Comparison of ENCODE assay signal across 8 cellular contexts in the genomic region with DNA sequence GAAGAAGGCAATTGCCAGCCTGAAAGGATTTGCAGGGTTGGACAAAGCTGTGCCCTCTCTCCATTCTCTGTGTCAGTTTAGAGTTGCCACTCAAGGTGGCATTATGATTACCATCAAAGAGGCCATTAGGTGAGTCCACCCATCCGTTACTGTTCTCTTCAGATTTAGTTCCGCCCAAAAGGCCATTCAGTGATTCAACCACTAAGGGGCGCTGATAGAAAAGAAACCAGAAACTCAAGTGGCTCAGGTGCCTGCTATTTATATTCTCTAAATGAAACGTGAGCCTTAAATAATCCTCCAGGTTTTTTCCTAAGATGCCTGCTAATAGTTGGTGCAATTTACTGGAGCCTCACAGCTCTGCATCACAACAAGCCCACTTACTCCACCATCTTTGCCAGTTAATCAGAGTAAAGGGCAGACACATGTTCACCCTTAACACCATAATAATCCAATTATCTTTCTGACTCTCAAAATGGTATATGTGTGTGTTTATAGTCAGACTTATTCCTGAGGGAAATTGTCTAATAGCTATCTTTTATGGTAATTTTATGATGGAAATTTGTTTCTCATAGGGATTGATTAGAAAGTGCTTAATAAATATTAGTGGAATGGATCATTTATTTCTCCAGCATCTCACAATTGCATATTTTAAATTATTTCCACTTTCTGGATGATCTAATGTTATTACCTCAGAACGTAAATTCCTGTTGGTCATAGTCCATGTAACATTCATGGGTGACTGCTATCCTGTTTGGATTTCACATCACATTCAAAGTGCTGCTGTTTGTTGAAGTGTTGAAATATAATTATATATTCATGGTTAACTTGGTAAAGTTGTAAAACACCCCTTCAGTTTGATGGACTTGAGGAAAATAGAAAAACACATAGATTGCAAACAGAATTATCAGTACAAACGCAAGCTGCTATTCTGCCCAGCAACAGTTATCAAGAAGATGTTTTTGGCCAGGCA. TPM values are rescaled to one million over a fixed set of nuclear protein-coding genes. Genes with fewer than 3 reads are reported as not detected.
DNase-seq lines count a peak whose midpoint lies in the region; ATAC-seq, FAIRE-seq and TF ChIP-seq lines count a peak whose summit lies in the region.

No MANE protein-coding gene starts in this region.

- H3K36me3 ChIP-seq in PC-9 (ENCODE audit: low read depth) (no peaks in the 10 kb centered on the region), endothelial cell of umbilical vein (ENCODE audit: control insufficient read depth in 2 of 2, extremely low read depth in 1 of 2, insufficient read depth in 2 of 2, low read length in 2 of 2) (no peaks in the 10 kb centered on the region), mucosa of descending colon (ENCODE audit: low read depth) (no peaks in the 10 kb centered on the region)

- BruUV-seq in PC-9 (replicated peaks; lab: Mats Ljungman, UMichigan) (no TSS peak), endothelial cell of umbilical vein (replicated peaks; lab: Mats Ljungman, UMichigan) (no TSS peak)

- DNase-seq in G401 (ENCODE audit: low spot score): peak; percentile 79
- peak; percentile 71 for DNase-seq in M059J (ENCODE audit: low read depth)
- DNase-seq in PC-9: peak; percentile 60 to 67
- peak; percentile 77 for DNase-seq in endothelial cell of umbilical vein (ENCODE audit: low read depth, low spot score)
- peak in 1 of 3 donors; percentile 79 for DNase-seq in mucosa of descending colon
- no peak for DNase-seq in natural killer cell treated with Interleukin-12 subunit alpha and Interleukin-12 subunit beta and Interleukin-15 and Interleukin-18, amount 100 ng/mL, for 72 hours (ENCODE audit: low spot score)

- H3K9ac ChIP-seq in endothelial cell of umbilical vein (replicated peaks; ENCODE audit: extremely low read depth, insufficient read depth, low read length): no peak overlapping the region

- dilution Hi-C loops in endothelial cell of umbilical vein (cut with MboI; ENCODE audit: extremely low pct_ligation_motif_present, low sequenced_read_pairs): no loop called here

- H3K4me2 ChIP-seq in PC-9 (no peak overlapping the region), endothelial cell of umbilical vein (ENCODE audit: insufficient read depth, low read length) (no peak overlapping the region)

- in situ Hi-C loops in G401 (cut with HindIII; ENCODE audit: low sequenced_read_pairs): no loop called here

- peak; percentile 93 for TF ChIP-seq CTCF in PC-9 (conservative IDR thresholded peaks at IDR 0.05)
- TF ChIP-seq CTCF in endothelial cell of umbilical vein (IDR thresholded peaks at IDR 0.05; ENCODE audit: extremely low read depth in 1 of 2, insufficient read depth in 1 of 2, low read depth in 1 of 2, low read length in 2 of 2): peak; percentile 61 to 73
- peak; percentile 46 for TF ChIP-seq CTCF in mucosa of descending colon (IDR thresholded peaks at IDR 0.05)

- H3K4me3 ChIP-seq in PC-9: no peak overlapping the region
- H3K4me3 ChIP-seq in endothelial cell of umbilical vein (replicated peaks in 1 of 3; ENCODE audit: insufficient read depth in 1 of 3, low read depth in 1 of 3, low read length in 3 of 3): no peak overlapping the region
- H3K4me3 ChIP-seq in mucosa of descending colon: no peak overlapping the region

- H3K27me3 Mint-ChIP-seq in natural killer cell treated with Interleukin-12 subunit alpha and Interleukin-12 subunit beta and Interleukin-15 and Interleukin-18, amount 100 ng/mL, for 72 hours: no peaks in the 10 kb centered on the region

- no peaks in the 10 kb centered on the region for H3K27me3 ChIP-seq in PC-9 (ENCODE audit: insufficient read depth, low read depth)
- no peaks in the 10 kb centered on the region for H3K27me3 ChIP-seq in endothelial cell of umbilical vein (ENCODE audit: control insufficient read depth in 2 of 2, insufficient read depth in 2 of 2, low read length in 2 of 2)

- ATAC-seq in mucosa of descending colon (peak; percentile 90), GM21360 (IDR thresholded peaks at IDR 0.05; ENCODE audit: unreplicated experiment) (no peak), GM21529 (IDR thresholded peaks at IDR 0.05; ENCODE audit: unreplicated experiment) (no peak)
- no peak for ATAC-seq in natural killer cell treated with Interleukin-12 subunit alpha and Interleukin-12 subunit beta and Interleukin-15 and Interleukin-18, amount 100 ng/mL, for 72 hours

- H3K79me2 ChIP-seq in PC-9 (ENCODE audit: low read depth): no peaks in the 10 kb centered on the region
- H3K79me2 ChIP-seq in endothelial cell of umbilical vein (ENCODE audit: control insufficient read depth, insufficient read depth, low read length): no peaks in the 10 kb centered on the region

- H3F3A ChIP-seq in PC-9 (ENCODE audit: insufficient read depth, low read depth): peaks cover 10% of the 10 kb centered on the region; the same call in 1 of the 2 replicates

- no peaks in the 10 kb centered on the region for H3K9me1 ChIP-seq in endothelial cell of umbilical vein (replicated peaks; ENCODE audit: control insufficient read depth, extremely low read depth, insufficient read depth, low read length)

- no peaks in the 10 kb centered on the region for H3K4me1 Mint-ChIP-seq in natural killer cell treated with Interleukin-12 subunit alpha and Interleukin-12 subunit beta and Interleukin-15 and Interleukin-18, amount 100 ng/mL, for 72 hours (ENCODE audit: low read depth in 2 of 2)

- POLR2A ChIA-PET in PC-9 (lab: Charles Lee; ENCODE audit: unreplicated experiment): interaction anchor here (0.6 kb wide), 1 partner anchor 87 kb away, joined by 4 read pairs; no protein-coding TSS in a partner anchor
- POLR2A ChIA-PET in endothelial cell of umbilical vein (lab: Charles Lee): no interaction called here

- no peaks in the 10 kb centered on the region for H3K9me2 ChIP-seq in PC-9 (ENCODE audit: insufficient read depth)

- H3K9me3 ChIP-seq in PC-9 (ENCODE audit: insufficient read depth, low read depth) (no peaks in the 10 kb centered on the region), endothelial cell of umbilical vein (replicated peaks; ENCODE audit: control insufficient read depth, insufficient read depth, low read length) (no peaks in the 10 kb centered on the region), mucosa of descending colon (no peaks in the 10 kb centered on the region)

- intact Hi-C loops in PC-9 (cut with micrococcal nuclease; ENCODE audit: unreplicated experiment) (loop anchor here (1.0 to 5.0 kb wide), 4 partner anchors 203 to 374 kb away; partner anchors contain the start of gene HAS3), endothelial cell of umbilical vein (cut with micrococcal nuclease) (loop anchor here (1.0 kb wide), 6 partner anchors 55 to 374 kb away; partner anchors contain the start of gene HAS3), mucosa of descending colon (cut with DNase I, micrococcal nuclease) (loop anchor here in 1 of 2 donors (10.0 kb wide), 1 partner anchor 212 kb away; no protein-coding TSS in a partner anchor)

- H2AFZ ChIP-seq in PC-9 (no peak overlapping the region), endothelial cell of umbilical vein (ENCODE audit: low read depth, low read length) (no peak overlapping the region)

- no peak overlapping the region for H3K27ac Mint-ChIP-seq in natural killer cell treated with Interleukin-12 subunit alpha and Interleukin-12 subunit beta and Interleukin-15 and Interleukin-18, amount 100 ng/mL, for 72 hours

- no peaks in the 10 kb centered on the region for H3K36me3 Mint-ChIP-seq in natural killer cell treated with Interleukin-12 subunit alpha and Interleukin-12 subunit beta and Interleukin-15 and Interleukin-18, amount 100 ng/mL, for 72 hours

- no peak overlapping the region for H3K4me3 Mint-ChIP-seq in natural killer cell treated with Interleukin-12 subunit alpha and Interleukin-12 subunit beta and Interleukin-15 and Interleukin-18, amount 100 ng/mL, for 72 hours

- CTCF ChIA-PET in PC-9 (lab: Charles Lee) (interaction anchor here (0.6 to 1.5 kb wide), 5 partner anchors 146 to 312 kb away, joined by 3 to 7 read pairs (median 4); partner anchors contain the start of gene HAS3), endothelial cell of umbilical vein (lab: Charles Lee) (interaction anchor here (0.6 to 5.8 kb wide), 18 partner anchors 11 to 382 kb away, joined by 3 to 107 read pairs (median 5); partner anchors contain the start of gene HAS3)

- no peaks in the 10 kb centered on the region for H4K20me1 ChIP-seq in PC-9 (ENCODE audit: insufficient read depth)
- no peaks in the 10 kb centered on the region for H4K20me1 ChIP-seq in endothelial cell of umbilical vein (replicated peaks; ENCODE audit: control insufficient read depth, extremely low read depth, insufficient read depth, low read length)

- H3K27ac ChIP-seq in PC-9 (no peak overlapping the region), endothelial cell of umbilical vein (ENCODE audit: insufficient read depth, low read depth, low read length) (no peak overlapping the region)

- no peak for TF ChIP-seq POLR2A in endothelial cell of umbilical vein (IDR thresholded peaks at IDR 0.05; ENCODE audit: low read depth, low read length)

- H3K4me1 ChIP-seq in PC-9 (replicated peaks; ENCODE audit: insufficient read depth): peaks cover 11% of the 10 kb centered on the region; the same call in 1 of the 2 replicates
- H3K4me1 ChIP-seq in endothelial cell of umbilical vein (ENCODE audit: control insufficient read depth, extremely low read depth, insufficient read depth, low read length): no peaks in the 10 kb centered on the region
- H3K4me1 ChIP-seq in mucosa of descending colon (ENCODE audit: low read depth): peaks cover 4% of the 10 kb centered on the region

- no peaks in the 10 kb centered on the region for H3K9me3 Mint-ChIP-seq in natural killer cell treated with Interleukin-12 subunit alpha and Interleukin-12 subunit beta and Interleukin-15 and Interleukin-18, amount 100 ng/mL, for 72 hours

- FAIRE-seq in endothelial cell of umbilical vein (lab: Jason Lieb, UNC): peak; percentile 83

TF ChIP-seq in endothelial cell of umbilical vein, 7 proteins besides CTCF, POLR2A, EP300 and RAD21 (continues in another document):
- TF ChIP-seq EZH2 (IDR thresholded peaks at IDR 0.05; ENCODE audit: borderline replicate concordance, low read depth, low read length, severe bottlenecking): no peak
- TF ChIP-seq FOS (IDR thresholded peaks at IDR 0.05; ENCODE audit: borderline replicate concordance, insufficient read depth, low read length): no peak

RNA-seq across cellular contexts. Expression of gene TANGO6, which starts 59.3 kb away (rescaled TPM):
- total RNA-seq in G401 (2014; rRNA removed; shearing (Covaris generic)): 23.8 and 31.5 TPM in 2 replicates
- 7.8 and 19.7 TPM in 2 replicates for total RNA-seq in M059J (2014; rRNA removed; shearing (Covaris generic))
- 4.7 and 5.8 TPM in 2 replicates for total RNA-seq in PC-9 (2021)
- 14.3 and 21.2 TPM in 2 replicates for total RNA-seq in endothelial cell of umbilical vein
- polyA plus RNA-seq in endothelial cell of umbilical vein: 5.0 and 6.7 TPM in 2 replicates
- polyA plus RNA-seq in endothelial cell of umbilical vein (2011; cell fraction: cytosol; rRNA removed): 5.1 and 7.9 TPM in 2 replicates
- 8.9 and 10.1 TPM in 2 replicates for polyA plus RNA-seq in endothelial cell of umbilical vein (2011; cell fraction: nucleus; rRNA removed)
- 10.4 and 11.4 TPM in 2 replicates for polyA plus RNA-seq in endothelial cell of umbilical vein (2012)
- 107 and 114 TPM in 2 replicates for polyA minus RNA-seq in endothelial cell of umbilical vein
- 20.4 TPM for polyA minus RNA-seq in endothelial cell of umbilical vein (2011; cell fraction: cytosol; rRNA and poly(A)+ RNA removed)
- polyA minus RNA-seq in endothelial cell of umbilical vein (2011; cell fraction: nucleus; rRNA and poly(A)+ RNA removed): 45.2 and 60.9 TPM in 2 replicates
- 10 to 100 TPM in 1 of 3 donors, 1 to 10 TPM in 2; 7.4 to 19.7 (median 8.2) TPM for total RNA-seq in mucosa of descending colon
- total RNA-seq in natural killer cell treated with Interleukin-12 subunit alpha and Interleukin-12 subunit beta and Interleukin-15 and Interleukin-18, amount 100 ng/mL, for 72 hours: 10 to 100 TPM; 26.6 to 62.3 TPM
